In genomic region chr11:85751738-85752137, GRCh38 we compare ENCODE assay signal across 16 cellular contexts. TPM values are rescaled to one million over a fixed set of nuclear protein-coding genes. Genes with fewer than 3 reads are reported as not detected.
DNase-seq lines count a peak whose midpoint lies in the region; ATAC-seq and TF ChIP-seq lines count a peak whose summit lies in the region.
"Had no signal": no experiment of that assay in that cellular context is flagged by ENCODE, and none has a peak within 500 bp of the region (broad histone marks: within the 10 kb centered on the region; RNA-seq: fewer than 3 reads in every experiment).

No MANE protein-coding gene starts in this region.

- intact Hi-C loops in activated T-helper 2 cell treated with anti-CD3 and anti-CD28 coated beads, Interferon-gamma antibody, Interleukin-2, Interleukin-4, amounts not matched to agents 10 μg/mL and 5 μg/mL and 100 μg/mL, durations not matched to agents 14 hours and 24 hours and 36 hours (cut with micrococcal nuclease): loop anchor here (1.0 to 10.0 kb wide), 6 partner anchors 51 to 1056 kb away; no protein-coding TSS in a partner anchor

- CTCF ChIA-PET in RWPE1 (lab: Yijun Ruan, JAX): no interaction called here

- peaks cover 63% of the 10 kb centered on the region for H3K36me3 Mint-ChIP-seq in T-helper 1 cell treated with Interleukin-12 subunit alpha and Interleukin-12 subunit beta and Interleukin-4 antibody, amounts not matched to agents 30 μg/mL and 1 μg/mL, for 36 hours (ENCODE audit: low read depth)
- peaks cover 28% of the 10 kb centered on the region for H3K36me3 Mint-ChIP-seq in activated T-helper 2 cell treated with anti-CD3 and anti-CD28 coated beads, Interferon-gamma antibody, Interleukin-2, Interleukin-4, amounts not matched to agents 10 μg/mL and 5 μg/mL and 100 μg/mL, durations not matched to agents 14 hours and 24 hours and 36 hours (ENCODE audit: low read depth)
- peaks cover 0 to 7% (median 7%) of the 10 kb centered on the region in 3 donors for H3K36me3 Mint-ChIP-seq in naive thymus-derived CD8-positive, alpha-beta T cell
- H3K36me3 Mint-ChIP-seq: memory B cell; stimulated activated memory B cell treated with anti-CD40 and anti-IgM and Interleukin-4, amounts not matched to agents 10 μg/mL and 1 μg/mL and 100 μg/mL, for 72 hours had no signal

- peaks cover 4% of the 10 kb centered on the region for H3K9me3 Mint-ChIP-seq in T-helper 1 cell treated with Interleukin-12 subunit alpha and Interleukin-12 subunit beta and Interleukin-4 antibody, amounts not matched to agents 30 μg/mL and 1 μg/mL, for 36 hours
- H3K9me3 Mint-ChIP-seq in activated T-helper 2 cell treated with anti-CD3 and anti-CD28 coated beads, Interferon-gamma antibody, Interleukin-2, Interleukin-4, amounts not matched to agents 10 μg/mL and 5 μg/mL and 100 μg/mL, durations not matched to agents 14 hours and 24 hours and 36 hours: peaks cover 3% of the 10 kb centered on the region
- H3K9me3 Mint-ChIP-seq in naive thymus-derived CD8-positive, alpha-beta T cell: peaks cover 0 to 2% (median 0%) of the 10 kb centered on the region in 9 donors
- H3K9me3 Mint-ChIP-seq: memory B cell; nephron progenitor cell; stimulated activated memory B cell treated with anti-CD40 and anti-IgM and Interleukin-4, amounts not matched to agents 10 μg/mL and 1 μg/mL and 100 μg/mL, for 72 hours had no signal

- H3K27ac Mint-ChIP-seq in T-helper 1 cell treated with Interleukin-12 subunit alpha and Interleukin-12 subunit beta and Interleukin-4 antibody, amounts not matched to agents 30 μg/mL and 1 μg/mL, for 36 hours: peak overlapping the region; percentile 94
- peak overlapping the region; percentile 95 for H3K27ac Mint-ChIP-seq in activated T-helper 2 cell treated with anti-CD3 and anti-CD28 coated beads, Interferon-gamma antibody, Interleukin-2, Interleukin-4, amounts not matched to agents 10 μg/mL and 5 μg/mL and 100 μg/mL, durations not matched to agents 14 hours and 24 hours and 36 hours
- peak overlapping the region in 9 of 10 donors; percentile 44 to 99 (median 96) for H3K27ac Mint-ChIP-seq in naive thymus-derived CD8-positive, alpha-beta T cell
- H3K27ac Mint-ChIP-seq: memory B cell; nephron progenitor cell; stimulated activated memory B cell treated with anti-CD40 and anti-IgM and Interleukin-4, amounts not matched to agents 10 μg/mL and 1 μg/mL and 100 μg/mL, for 72 hours had no signal

- H3K4me3 Mint-ChIP-seq in T-helper 1 cell treated with Interleukin-12 subunit alpha and Interleukin-12 subunit beta and Interleukin-4 antibody, amounts not matched to agents 30 μg/mL and 1 μg/mL, for 36 hours: peak overlapping the region; percentile 61
- H3K4me3 Mint-ChIP-seq in activated T-helper 2 cell treated with anti-CD3 and anti-CD28 coated beads, Interferon-gamma antibody, Interleukin-2, Interleukin-4, amounts not matched to agents 10 μg/mL and 5 μg/mL and 100 μg/mL, durations not matched to agents 14 hours and 24 hours and 36 hours (ENCODE audit: low read depth): no peak overlapping the region
- H3K4me3 Mint-ChIP-seq in naive thymus-derived CD8-positive, alpha-beta T cell: peak overlapping the region; percentile 30 to 93 (median 84)
- H3K4me3 Mint-ChIP-seq: memory B cell; nephron progenitor cell; stimulated activated memory B cell treated with anti-CD40 and anti-IgM and Interleukin-4, amounts not matched to agents 10 μg/mL and 1 μg/mL and 100 μg/mL, for 72 hours had no signal

- peaks cover 94% of the 10 kb centered on the region for H3K4me1 Mint-ChIP-seq in T-helper 1 cell treated with Interleukin-12 subunit alpha and Interleukin-12 subunit beta and Interleukin-4 antibody, amounts not matched to agents 30 μg/mL and 1 μg/mL, for 36 hours (ENCODE audit: low read depth)
- H3K4me1 Mint-ChIP-seq in activated T-helper 2 cell treated with anti-CD3 and anti-CD28 coated beads, Interferon-gamma antibody, Interleukin-2, Interleukin-4, amounts not matched to agents 10 μg/mL and 5 μg/mL and 100 μg/mL, durations not matched to agents 14 hours and 24 hours and 36 hours (ENCODE audit: low read depth): peaks cover 92% of the 10 kb centered on the region
- H3K4me1 Mint-ChIP-seq in naive thymus-derived CD8-positive, alpha-beta T cell: peaks cover 54 to 88% (median 85%) of the 10 kb centered on the region in 4 donors
- H3K4me1 Mint-ChIP-seq: stimulated activated memory B cell treated with anti-CD40 and anti-IgM and Interleukin-4, amounts not matched to agents 10 μg/mL and 1 μg/mL and 100 μg/mL, for 72 hours had no signal

- POLR2A ChIA-PET in naive thymus-derived CD8-positive, alpha-beta T cell (lab: Charles Lee): interaction anchor here (0.6 to 2.7 kb wide), 6 partner anchors 8 to 103 kb away, joined by 3 to 27 read pairs (median 7); partner anchors contain the start of genes CCDC83 and SYTL2
- POLR2A ChIA-PET in RWPE1 (lab: Yijun Ruan, JAX; ENCODE audit: low non-redundant PET): no interaction called here

- no peak for TF ChIP-seq CTCF in RWPE1 (conservative IDR thresholded peaks at IDR 0.05; ENCODE audit: low read depth)

- ATAC-seq in naive thymus-derived CD8-positive, alpha-beta T cell: no peak
- no peak for ATAC-seq in GM18907 (IDR thresholded peaks at IDR 0.05; ENCODE audit: unreplicated experiment)
- ATAC-seq: psoas muscle; stimulated activated memory B cell treated with anti-CD40 and anti-IgM and Interleukin-4, amounts not matched to agents 10 μg/mL and 1 μg/mL and 100 μg/mL, for 72 hours had no signal

- DNase-seq in T-helper 1 cell: no peak
- peak; percentile 83 for DNase-seq in EH (ENCODE audit: low read depth)
- no peak for DNase-seq in activated T-helper 2 cell treated with anti-CD3 and anti-CD28 coated beads, Interferon-gamma antibody, Interleukin-2, Interleukin-4, amounts not matched to agents 10 μg/mL and 5 μg/mL and 100 μg/mL, durations not matched to agents 14 hours and 24 hours and 36 hours (ENCODE audit: low spot score)
- DNase-seq in naive thymus-derived CD8-positive, alpha-beta T cell: no peak
- no peak for DNase-seq in retina
- DNase-seq in RWPE1 (ENCODE audit: low spot score): no peak
- DNase-seq: NCI-H146; nephron progenitor cell; psoas muscle; stimulated activated CD4-positive, alpha-beta T cell treated with anti-CD3 and anti-CD28 coated beads, Interleukin-12 subunit alpha, Interleukin-12 subunit beta, amount 100 ng/mL, for 4 hours; upper lobe of left lung had no signal

- no peaks in the 10 kb centered on the region for H3K27me3 Mint-ChIP-seq in T-helper 1 cell treated with Interleukin-12 subunit alpha and Interleukin-12 subunit beta and Interleukin-4 antibody, amounts not matched to agents 30 μg/mL and 1 μg/mL, for 36 hours (ENCODE audit: low read depth)
- H3K27me3 Mint-ChIP-seq in activated T-helper 2 cell treated with anti-CD3 and anti-CD28 coated beads, Interferon-gamma antibody, Interleukin-2, Interleukin-4, amounts not matched to agents 10 μg/mL and 5 μg/mL and 100 μg/mL, durations not matched to agents 14 hours and 24 hours and 36 hours (ENCODE audit: low read depth): no peaks in the 10 kb centered on the region
- H3K27me3 Mint-ChIP-seq in naive thymus-derived CD8-positive, alpha-beta T cell: peaks cover 0 to 2% (median 0%) of the 10 kb centered on the region in 5 donors

- no peak overlapping the region for H3K27ac ChIP-seq in RWPE1
- H3K27ac ChIP-seq: cardiac muscle cell, psoas muscle, upper lobe of left lung had no signal

RNA-seq across cellular contexts. Expression of gene SYTL2, which starts 59.2 kb away (rescaled TPM):
- total RNA-seq in activated T-helper 2 cell treated with anti-CD3 and anti-CD28 coated beads, Interferon-gamma antibody, Interleukin-2, Interleukin-4, amounts not matched to agents 10 μg/mL and 5 μg/mL and 100 μg/mL, durations not matched to agents 14 hours and 24 hours and 36 hours: 16.0 and 17.3 TPM in 2 replicates
- total RNA-seq in naive thymus-derived CD8-positive, alpha-beta T cell: 10 to 100 TPM; 26.0 to 32.7 TPM
- polyA plus RNA-seq in naive thymus-derived CD8-positive, alpha-beta T cell: 10 to 100 TPM; 11.8 to 27.9 (median 18.0) TPM
